8 cellular contexts compared by ENCODE assay signal in the genomic region with DNA sequence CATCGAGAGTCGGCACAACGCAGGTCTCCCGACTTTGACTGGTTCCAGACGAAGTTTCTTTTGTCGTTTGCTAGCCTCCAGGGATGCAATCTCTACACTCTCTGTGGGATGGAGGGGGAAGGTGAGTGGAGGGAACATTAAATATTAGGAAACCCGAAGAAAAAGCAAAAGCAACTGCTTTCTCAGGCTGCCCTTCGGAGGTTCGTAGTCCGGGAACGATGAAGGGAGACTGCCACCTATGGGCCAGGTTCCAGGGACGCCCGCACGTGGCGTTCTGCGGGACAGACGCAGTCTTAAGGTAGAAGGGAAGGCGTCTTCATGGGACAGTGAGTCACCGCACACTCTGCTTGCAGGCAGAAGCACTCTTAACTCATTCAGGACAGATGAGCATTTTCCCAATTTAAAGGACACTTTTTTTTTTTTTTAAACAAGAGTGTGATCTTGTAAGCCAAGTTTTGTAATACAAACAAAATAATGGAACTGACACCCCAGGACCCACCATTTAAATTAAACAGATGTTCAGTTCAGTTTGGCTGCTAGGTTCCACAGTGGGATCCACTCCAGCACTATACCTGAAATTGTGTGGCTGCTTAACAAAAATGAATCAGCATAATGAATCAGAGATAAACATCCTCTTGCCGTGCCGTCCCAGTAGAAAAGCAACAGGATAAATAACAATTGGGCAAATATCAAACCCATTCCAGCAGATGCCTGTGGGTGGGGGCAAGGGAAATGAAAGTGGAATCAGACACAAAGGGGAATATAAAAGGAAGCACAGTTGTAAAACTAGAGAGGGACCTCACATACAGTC.
A peak's percentile ranks its signal among the peaks of the same experiment; 100 is the strongest.
DNase-seq lines count a peak whose midpoint lies in the region; ATAC-seq lines count a peak whose summit lies in the region.

No MANE protein-coding gene starts in this region.

- no peaks in the 10 kb centered on the region for H3K27me3 ChIP-seq in effector memory CD4-positive, alpha-beta T cell (replicated peaks; ENCODE audit: control insufficient read depth, insufficient read depth, low read length, poor library complexity, severe bottlenecking)

- H3K36me3 ChIP-seq in effector memory CD4-positive, alpha-beta T cell (ENCODE audit: control insufficient read depth, insufficient read depth, low read length) = no peaks in the 10 kb centered on the region

- H3K4me3 ChIP-seq in effector memory CD4-positive, alpha-beta T cell (ENCODE audit: insufficient read depth, low read depth, low read length, poor library complexity, severe bottlenecking) = peak overlapping the region; percentile 43

- H3K9me3 ChIP-seq in effector memory CD4-positive, alpha-beta T cell (ENCODE audit: control insufficient read depth, low read length) = no peaks in the 10 kb centered on the region

- peak; percentile 54 for ATAC-seq in HG03039 (IDR thresholded peaks at IDR 0.05; ENCODE audit: unreplicated experiment)
- no peak for ATAC-seq in GM19467 (IDR thresholded peaks at IDR 0.05; ENCODE audit: unreplicated experiment)

- no peaks in the 10 kb centered on the region for H3K4me1 ChIP-seq in effector memory CD4-positive, alpha-beta T cell (ENCODE audit: control insufficient read depth, insufficient read depth, low read length, poor library complexity, severe bottlenecking)

- DNase-seq in DMS53 (lab: John Stamatoyannopoulos, UW) = peak; percentile 80
- DNase-seq in NCI-H748 treated with DMSO at 0.1 percent for 48 hours (lab: John Stamatoyannopoulos, UW) = peak; percentile 32
- DNase-seq in activated CD8-positive, alpha-beta memory T cell treated with anti-CD3 and anti-CD28 coated beads for 1 hour (ENCODE audit: extremely low read depth in 1 of 2, low read depth in 1 of 2) = peak; percentile 47 to 63
- peak; percentile 54 to 59 (median 59) for DNase-seq in effector memory CD4-positive, alpha-beta T cell
- peak; percentile 85 for DNase-seq in medulla oblongata (ENCODE audit: extremely low spot score)
- peak; percentile 59 to 80 (median 63) for DNase-seq in stimulated activated CD4-positive, alpha-beta T cell treated with anti-CD3 and anti-CD28 coated beads, TNF-alpha, amount 100 ng/mL, for 24 hours (ENCODE audit: low read depth in 3 of 3)

- H3K27ac ChIP-seq in effector memory CD4-positive, alpha-beta T cell (ENCODE audit: insufficient read depth, low read length, poor library complexity, severe bottlenecking) = no peak overlapping the region

Comparison
In these comparisons a context has a peak if more than half of its experiments do, and no peak if none do; other contexts are left out.
1. DNase-seq: peak in every context shown above with its lines; median percentile 85 in medulla oblongata; 80 in DMS53; 63 in stimulated activated CD4-positive, alpha-beta T cell treated with anti-CD3 and anti-CD28 coated beads, TNF-alpha, amount 100 ng/mL, for 24 hours; 59 in effector memory CD4-positive, alpha-beta T cell; 55 in activated CD8-positive, alpha-beta memory T cell treated with anti-CD3 and anti-CD28 coated beads for 1 hour; 32 in NCI-H748 treated with DMSO at 0.1 percent for 48 hours.